In the genomic region with DNA sequence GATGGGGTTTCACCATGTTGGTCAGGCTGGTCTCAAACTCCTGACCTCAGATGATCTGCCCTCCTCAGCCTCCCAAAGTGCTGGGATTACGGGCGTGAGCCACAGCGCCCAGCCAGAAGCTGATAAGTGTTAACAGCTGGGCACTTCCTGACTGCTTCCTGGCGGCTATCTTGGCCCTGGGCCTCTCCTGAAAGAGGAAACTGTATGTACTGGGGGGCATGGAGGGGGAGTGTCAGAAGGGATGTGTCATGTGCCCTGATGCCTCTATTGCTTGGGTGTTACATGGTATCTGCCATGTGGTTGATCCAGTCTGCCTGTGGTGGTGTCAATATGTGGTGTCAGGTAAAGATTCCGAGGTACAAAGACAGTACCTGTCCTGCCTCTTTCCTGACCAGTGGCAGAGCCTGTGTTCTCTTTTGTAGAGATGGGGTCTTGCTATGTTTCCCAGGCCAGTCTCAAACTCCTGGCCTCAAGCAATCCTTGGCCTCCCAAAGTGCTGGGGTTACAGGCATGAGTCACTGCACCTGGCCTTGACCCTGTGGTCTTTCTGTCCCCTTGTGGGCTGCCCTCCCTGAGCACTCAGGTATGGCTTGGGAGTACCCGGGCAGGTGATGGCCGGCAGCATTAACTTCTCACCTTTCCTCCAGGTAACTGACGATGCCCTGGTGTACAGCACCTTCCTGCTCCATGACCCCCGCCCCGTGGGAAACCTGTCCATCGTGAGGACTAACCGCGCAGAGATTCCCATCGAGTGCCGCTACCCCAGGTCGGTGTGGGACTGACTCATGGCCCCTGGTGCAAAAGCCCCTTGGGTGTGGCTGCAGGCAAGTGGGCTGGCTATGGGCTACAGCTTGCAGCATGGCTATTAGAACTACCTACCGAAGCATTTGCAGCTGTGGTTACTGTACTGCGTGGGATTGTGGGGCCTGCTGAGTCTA, we compare ENCODE assay signal across 14 cellular contexts. TPM values are rescaled to one million over a fixed set of nuclear protein-coding genes. Genes with fewer than 3 reads are reported as not detected.
DNase-seq lines count a peak whose midpoint lies in the region; ATAC-seq, FAIRE-seq and TF ChIP-seq lines count a peak whose summit lies in the region.
"Had no signal": no experiment of that assay in that cellular context is flagged by ENCODE, and none has a peak within 500 bp of the region (broad histone marks: within the 10 kb centered on the region; RNA-seq: fewer than 3 reads in every experiment).

No MANE protein-coding gene starts in this region.

- TF ChIP-seq CTCF in Caco-2 (IDR thresholded peaks at IDR 0.05; ENCODE audit: insufficient read depth in 1 of 2, low read depth in 1 of 2, low read length in 1 of 2, severe bottlenecking in 1 of 2, unreplicated experiment in 1 of 2): no peak

- no peak for ATAC-seq in GM18505 (IDR thresholded peaks at IDR 0.05; ENCODE audit: unreplicated experiment)
- ATAC-seq: body of pancreas, T-cell had no signal

- H3K27ac Mint-ChIP-seq in Caco-2 (ENCODE audit: unreplicated experiment): no peak overlapping the region
- H3K27ac Mint-ChIP-seq: nephron progenitor cell, T-cell had no signal

- POLR2A ChIA-PET in Caco-2 (lab: Charles Lee): no interaction called here

- no peaks in the 10 kb centered on the region for H3K36me3 ChIP-seq in Caco-2 (ENCODE audit: control insufficient read depth, insufficient read depth, low read length)
- no peaks in the 10 kb centered on the region for H3K36me3 ChIP-seq in small intestine (ENCODE audit: control insufficient read depth in 2 of 2, insufficient read depth in 2 of 2, low read length in 2 of 2)

- no peak overlapping the region for H3K27ac ChIP-seq in small intestine (ENCODE audit: low read depth in 1 of 2, low read length in 1 of 2)
- H3K27ac ChIP-seq: body of pancreas had no signal

- no peaks in the 10 kb centered on the region for H3K36me3 Mint-ChIP-seq in Caco-2 (ENCODE audit: insufficient read depth, unreplicated experiment)
- H3K36me3 Mint-ChIP-seq: T-cell had no signal

- no peak for FAIRE-seq in small intestine (lab: Jason Lieb, UNC)

- H3K27me3 ChIP-seq in Caco-2 (replicated peaks; ENCODE audit: control insufficient read depth, insufficient read depth, low read length) (no peaks in the 10 kb centered on the region), small intestine (ENCODE audit: control insufficient read depth in 2 of 2, insufficient read depth in 2 of 2, low read length in 2 of 2) (no peaks in the 10 kb centered on the region)
- H3K27me3 ChIP-seq: body of pancreas had no signal

- H3K4me3 Mint-ChIP-seq in Caco-2 (ENCODE audit: unreplicated experiment): no peak overlapping the region
- H3K4me3 Mint-ChIP-seq: nephron progenitor cell, T-cell had no signal

- CTCF ChIA-PET in Caco-2 (lab: Charles Lee): no interaction called here

- BruUV-seq in Caco-2 (replicated peaks; lab: Mats Ljungman, UMichigan): no TSS peak

- intact Hi-C loops in Caco-2 (cut with micrococcal nuclease; ENCODE audit: unreplicated experiment): no loop called here

- WGBS in small intestine, 3 donors: 79 to 85% (median 82%) methylated on average over 18 of the region's 18 CpGs

- H3K27me3 Mint-ChIP-seq in Caco-2 (ENCODE audit: insufficient read depth, unreplicated experiment): no peaks in the 10 kb centered on the region
- H3K27me3 Mint-ChIP-seq: T-cell had no signal

- H3K9me3 ChIP-seq in Caco-2: no peaks in the 10 kb centered on the region
- no peaks in the 10 kb centered on the region for H3K9me3 ChIP-seq in small intestine (ENCODE audit: control insufficient read depth, low read depth)
- H3K9me3 ChIP-seq: body of pancreas had no signal

- H3K4me3 ChIP-seq in Caco-2 (ENCODE audit: low read depth, low read length) (no peak overlapping the region), small intestine (ENCODE audit: low read depth in 1 of 2, low read length in 2 of 2) (no peak overlapping the region)
- H3K4me3 ChIP-seq: body of pancreas had no signal

- H3K4me1 Mint-ChIP-seq in Caco-2 (ENCODE audit: low read depth, unreplicated experiment): peaks cover 1% of the 10 kb centered on the region

- H3K4me1 ChIP-seq in Caco-2: peaks cover under 1% of the 10 kb centered on the region; the same call in 1 of the 2 replicates
- no peaks in the 10 kb centered on the region for H3K4me1 ChIP-seq in small intestine (ENCODE audit: control insufficient read depth in 2 of 2, insufficient read depth in 1 of 2, low read depth in 1 of 2, low read length in 1 of 2)
- H3K4me1 ChIP-seq: body of pancreas had no signal

- DNase-seq in EL: peak; percentile 42
- DNase-seq in NCI-H226: peak; percentile 71
- DNase-seq in dermis blood vessel endothelial cell: peak; percentile 69
- DNase-seq in medulla oblongata (ENCODE audit: extremely low spot score): peak; percentile 45
- no peak for DNase-seq in Caco-2
- no peak for DNase-seq in small intestine
- DNase-seq in midbrain (lab: John Stamatoyannopoulos, UW): no peak
- DNase-seq: activated CD8-positive, alpha-beta memory T cell treated with anti-CD3 and anti-CD28 coated beads, Interleukin-2, amount 50 U/mL, for 4 hours; HCEC 1CT; nephron progenitor cell; stimulated activated CD4-positive, alpha-beta T cell treated with anti-CD3 and anti-CD28 coated beads, Interleukin-2, amount 100 ng/mL, for 48 hours had no signal

- no peaks in the 10 kb centered on the region for H3K9me3 Mint-ChIP-seq in Caco-2 (ENCODE audit: unreplicated experiment)
- H3K9me3 Mint-ChIP-seq: nephron progenitor cell, T-cell had no signal

- no peak for TF ChIP-seq POLR2A in GM18505 (IDR thresholded peaks at IDR 0.05; ENCODE audit: borderline replicate concordance, extremely low read depth, insufficient read depth, insufficient read length)

RNA-seq across cellular contexts. Expression of a gene that starts 4.4 kb away (rescaled TPM):
- total RNA-seq in dermis blood vessel endothelial cell (1.0 and 2.8 TPM in 2 replicates), Caco-2 (2022) (3.2 and 5.5 TPM in 2 replicates)
- polyA plus RNA-seq in small intestine: 1 to 10 TPM; 1.4 to 3.7 (median 3.6) TPM

RNA-seq across cellular contexts. Expression of a gene that starts 19.6 kb away (rescaled TPM):
- total RNA-seq in dermis blood vessel endothelial cell: 0.68 and 0.98 TPM in 2 replicates
- total RNA-seq in Caco-2 (2022): 1.1 and 1.6 TPM in 2 replicates
- under 1 TPM in 1 of 3 donors, not detected in 2; 0.72 TPM for polyA plus RNA-seq in small intestine

RNA-seq across cellular contexts. Expression of a gene that starts 32.4 kb away (rescaled TPM):
- total RNA-seq in dermis blood vessel endothelial cell (3.6 and 9.2 TPM in 2 replicates), Caco-2 (2022) (45.2 and 54.7 TPM in 2 replicates)
- 10 to 100 TPM; 29.3 to 41.2 (median 32.4) TPM for polyA plus RNA-seq in small intestine

Comparison
In these comparisons a context has a peak if more than half of its experiments do, and no peak if none do; other contexts are left out.
1. DNase-seq: peak in EL (single experiment), NCI-H226 (single experiment), dermis blood vessel endothelial cell (single experiment) and medulla oblongata (single experiment); none in Caco-2 (0 of 2), small intestine (single experiment) and midbrain (single experiment).